In the genomic region with DNA sequence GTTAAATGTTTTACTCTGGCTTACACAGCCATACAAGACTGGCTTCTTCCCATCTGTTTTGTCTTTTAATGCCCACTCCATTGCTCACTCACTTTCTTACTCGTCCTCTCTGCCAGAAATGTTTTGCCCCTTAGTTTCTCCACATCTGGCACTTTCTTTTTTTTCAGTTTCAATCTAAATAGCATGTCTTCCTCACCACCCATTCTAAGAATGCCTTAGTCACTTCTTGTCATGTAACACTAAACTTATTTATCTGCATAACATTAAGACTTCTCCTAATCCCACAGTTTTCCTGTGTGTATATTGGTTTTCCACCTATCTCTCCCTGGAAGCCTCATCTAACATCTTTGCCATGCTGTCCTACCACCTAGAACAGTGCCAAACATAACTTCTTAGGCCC, we compare ENCODE assay signal across 14 cellular contexts.
"Had no signal": no experiment of that assay in that cellular context is flagged by ENCODE, and none has a peak within 500 bp of the region (broad histone marks: within the 10 kb centered on the region; RNA-seq: fewer than 3 reads in every experiment).

No MANE protein-coding gene starts in this region.

- H3K4me3 ChIP-seq: smooth muscle cell had no signal

- DNase-seq: activated CD4-positive, alpha-beta T cell treated with anti-CD3 and anti-CD28 coated beads, Interleukin-2, amount 10 ng/mL, durations not matched to agents 7 days and 5 days; activated naive CD8-positive, alpha-beta T cell treated with anti-CD3 and anti-CD28 coated beads for 36 hours; anterior cingulate cortex; hypothalamus; left ventricle myocardium superior; mesendoderm; right cardiac atrium; stimulated activated CD4-positive, alpha-beta T cell treated with anti-CD3 and anti-CD28 coated beads, Interleukin-4, amount 100 ng/mL, for 4 hours; stimulated activated CD8-positive, alpha-beta memory T cell treated with anti-CD3 and anti-CD28 coated beads, Interleukin-4, amount 100 ng/mL, for 48 hours; stimulated activated naive CD4-positive, alpha-beta T cell treated with Interleukin-2 at 50 U/mL for 16 hours; substantia nigra; T-helper 9 cell; trophoblast cell had no signal
